ENCODE assay signal across 1 cellular context in the genomic region with DNA sequence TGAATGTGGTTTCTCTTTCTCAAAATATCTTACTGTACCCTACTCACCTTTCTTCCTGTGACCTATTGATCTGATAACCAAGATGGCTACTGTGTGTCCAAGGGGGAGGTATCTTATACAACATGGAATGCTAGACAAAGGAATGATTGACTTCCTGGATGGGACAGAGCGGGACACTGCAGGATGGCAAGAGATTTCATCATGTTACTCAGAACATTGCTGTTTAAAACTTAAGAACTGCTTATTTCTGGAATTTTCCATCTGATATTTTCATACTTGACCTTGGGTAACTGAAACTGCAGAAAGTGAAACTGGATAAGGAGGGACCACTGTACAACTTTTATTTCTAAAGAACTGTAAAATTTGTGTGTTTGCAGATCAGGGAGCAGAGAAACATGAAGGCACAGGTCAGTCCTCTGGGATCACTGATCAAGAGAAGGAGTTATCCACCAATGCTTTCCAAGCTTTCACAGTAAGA.
A peak's percentile ranks its signal among the peaks of the same experiment; 100 is the strongest.
TF ChIP-seq lines count a peak whose summit lies in the region.

No MANE protein-coding gene starts in this region.

TF ChIP-seq in K562, 482 proteins besides CTCF, POLR2A, EP300 and RAD21 (continued from another document and continues in another):
- TF ChIP-seq YY1 (IDR thresholded peaks at IDR 0.05; ENCODE audit: borderline replicate concordance in 1 of 3, control insufficient read depth in 1 of 3, extremely low read depth in 1 of 3, insufficient read depth in 3 of 3, insufficient read length in 1 of 3, insufficient replicate concordance in 2 of 3, low read depth in 1 of 3, low read length in 2 of 3): peak in 1 of 3 experiments; percentile 55
- TF ChIP-seq ZSCAN29 (IDR thresholded peaks at IDR 0.05): no peak
- TF ChIP-seq NCOA6 (IDR thresholded peaks at IDR 0.05): no peak
- TF ChIP-seq ZNF717 (CRISPR knock-in tag; IDR thresholded peaks at IDR 0.05): no peak
- TF ChIP-seq ZNF639 (CRISPR knock-in tag; conservative IDR thresholded peaks at IDR 0.05 in 1 of 2, IDR thresholded peaks at IDR 0.05 in 1 of 2): no peak
- TF ChIP-seq ZNF174 (CRISPR knock-in tag; IDR thresholded peaks at IDR 0.05): no peak
- no peak for TF ChIP-seq CHD1 (IDR thresholded peaks at IDR 0.05; ENCODE audit: low read length)
- TF ChIP-seq BRD9 (IDR thresholded peaks at IDR 0.05; ENCODE audit: low read depth, partially characterized antibody): peak; percentile 20
- no peak for TF ChIP-seq SIN3B (IDR thresholded peaks at IDR 0.05; ENCODE audit: low read depth)
- no peak for TF ChIP-seq MEIS2 (IDR thresholded peaks at IDR 0.05; ENCODE audit: partially characterized antibody)
- TF ChIP-seq TAL1 (IDR thresholded peaks at IDR 0.05): no peak
- TF ChIP-seq ZNF79 (CRISPR knock-in tag; IDR thresholded peaks at IDR 0.05; ENCODE audit: low read depth): no peak
- TF ChIP-seq IRF9 (tag; IDR thresholded peaks at IDR 0.05): no peak
- TF ChIP-seq SMARCA4 (IDR thresholded peaks at IDR 0.05): no peak; the same call in 1 of the 2 replicates
- no peak for TF ChIP-seq ZNF785 (CRISPR knock-in tag; IDR thresholded peaks at IDR 0.05)
- no peak for TF ChIP-seq ETS1 (conservative IDR thresholded peaks at IDR 0.05; ENCODE audit: control insufficient read depth, low read depth, low read length)
- no peak for TF ChIP-seq NR4A1 (CRISPR knock-in tag; IDR thresholded peaks at IDR 0.05)
- TF ChIP-seq NR4A1 (tag; IDR thresholded peaks at IDR 0.05): peak; percentile 77
- no peak for TF ChIP-seq ZBTB26 (CRISPR knock-in tag; IDR thresholded peaks at IDR 0.05)
- TF ChIP-seq SREBF2 (CRISPR knock-in tag; IDR thresholded peaks at IDR 0.05): no peak
- no peak for TF ChIP-seq SLC30A9 (CRISPR knock-in tag; IDR thresholded peaks at IDR 0.05)
- TF ChIP-seq, protein P1, sequence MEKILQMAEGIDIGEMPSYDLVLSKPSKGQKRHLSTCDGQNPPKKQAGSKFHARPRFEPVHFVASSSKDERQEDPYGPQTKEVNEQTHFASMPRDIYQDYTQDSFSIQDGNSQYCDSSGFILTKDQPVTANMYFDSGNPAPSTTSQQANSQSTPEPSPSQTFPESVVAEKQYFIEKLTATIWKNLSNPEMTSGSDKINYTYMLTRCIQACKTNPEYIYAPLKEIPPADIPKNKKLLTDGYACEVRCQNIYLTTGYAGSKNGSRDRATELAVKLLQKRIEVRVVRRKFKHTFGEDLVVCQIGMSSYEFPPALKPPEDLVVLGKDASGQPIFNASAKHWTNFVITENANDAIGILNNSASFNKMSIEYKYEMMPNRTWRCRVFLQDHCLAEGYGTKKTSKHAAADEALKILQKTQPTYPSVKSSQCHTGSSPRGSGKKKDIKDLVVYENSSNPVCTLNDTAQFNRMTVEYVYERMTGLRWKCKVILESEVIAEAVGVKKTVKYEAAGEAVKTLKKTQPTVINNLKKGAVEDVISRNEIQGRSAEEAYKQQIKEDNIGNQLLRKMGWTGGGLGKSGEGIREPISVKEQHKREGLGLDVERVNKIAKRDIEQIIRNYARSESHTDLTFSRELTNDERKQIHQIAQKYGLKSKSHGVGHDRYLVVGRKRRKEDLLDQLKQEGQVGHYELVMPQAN (IDR thresholded peaks at IDR 0.05; ENCODE audit: borderline replicate concordance): no peak
- TF ChIP-seq RFX7 (CRISPR knock-in tag; IDR thresholded peaks at IDR 0.05): no peak
- TF ChIP-seq PHF20 (IDR thresholded peaks at IDR 0.05; ENCODE audit: partially characterized antibody): no peak
- no peak for TF ChIP-seq PHB2 (IDR thresholded peaks at IDR 0.05; ENCODE audit: low read depth)
- TF ChIP-seq, protein P2, sequence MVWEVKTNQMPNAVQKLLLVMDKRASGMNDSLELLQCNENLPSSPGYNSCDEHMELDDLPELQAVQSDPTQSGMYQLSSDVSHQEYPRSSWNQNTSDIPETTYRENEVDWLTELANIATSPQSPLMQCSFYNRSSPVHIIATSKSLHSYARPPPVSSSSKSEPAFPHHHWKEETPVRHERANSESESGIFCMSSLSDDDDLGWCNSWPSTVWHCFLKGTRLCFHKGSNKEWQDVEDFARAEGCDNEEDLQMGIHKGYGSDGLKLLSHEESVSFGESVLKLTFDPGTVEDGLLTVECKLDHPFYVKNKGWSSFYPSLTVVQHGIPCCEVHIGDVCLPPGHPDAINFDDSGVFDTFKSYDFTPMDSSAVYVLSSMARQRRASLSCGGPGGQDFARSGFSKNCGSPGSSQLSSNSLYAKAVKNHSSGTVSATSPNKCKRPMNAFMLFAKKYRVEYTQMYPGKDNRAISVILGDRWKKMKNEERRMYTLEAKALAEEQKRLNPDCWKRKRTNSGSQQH (CRISPR knock-in tag; IDR thresholded peaks at IDR 0.05): no peak
- TF ChIP-seq ZKSCAN3 (CRISPR knock-in tag; IDR thresholded peaks at IDR 0.05): no peak
- TF ChIP-seq ZBTB12 (CRISPR knock-in tag; IDR thresholded peaks at IDR 0.05): no peak
- TF ChIP-seq, protein P3, sequence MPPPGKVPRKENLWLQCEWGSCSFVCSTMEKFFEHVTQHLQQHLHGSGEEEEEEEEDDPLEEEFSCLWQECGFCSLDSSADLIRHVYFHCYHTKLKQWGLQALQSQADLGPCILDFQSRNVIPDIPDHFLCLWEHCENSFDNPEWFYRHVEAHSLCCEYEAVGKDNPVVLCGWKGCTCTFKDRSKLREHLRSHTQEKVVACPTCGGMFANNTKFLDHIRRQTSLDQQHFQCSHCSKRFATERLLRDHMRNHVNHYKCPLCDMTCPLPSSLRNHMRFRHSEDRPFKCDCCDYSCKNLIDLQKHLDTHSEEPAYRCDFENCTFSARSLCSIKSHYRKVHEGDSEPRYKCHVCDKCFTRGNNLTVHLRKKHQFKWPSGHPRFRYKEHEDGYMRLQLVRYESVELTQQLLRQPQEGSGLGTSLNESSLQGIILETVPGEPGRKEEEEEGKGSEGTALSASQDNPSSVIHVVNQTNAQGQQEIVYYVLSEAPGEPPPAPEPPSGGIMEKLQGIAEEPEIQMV (tag; conservative IDR thresholded peaks at IDR 0.05; ENCODE audit: low read depth): peak; percentile 37; the same call in 1 of the 2 replicates
- TF ChIP-seq, protein P4, sequence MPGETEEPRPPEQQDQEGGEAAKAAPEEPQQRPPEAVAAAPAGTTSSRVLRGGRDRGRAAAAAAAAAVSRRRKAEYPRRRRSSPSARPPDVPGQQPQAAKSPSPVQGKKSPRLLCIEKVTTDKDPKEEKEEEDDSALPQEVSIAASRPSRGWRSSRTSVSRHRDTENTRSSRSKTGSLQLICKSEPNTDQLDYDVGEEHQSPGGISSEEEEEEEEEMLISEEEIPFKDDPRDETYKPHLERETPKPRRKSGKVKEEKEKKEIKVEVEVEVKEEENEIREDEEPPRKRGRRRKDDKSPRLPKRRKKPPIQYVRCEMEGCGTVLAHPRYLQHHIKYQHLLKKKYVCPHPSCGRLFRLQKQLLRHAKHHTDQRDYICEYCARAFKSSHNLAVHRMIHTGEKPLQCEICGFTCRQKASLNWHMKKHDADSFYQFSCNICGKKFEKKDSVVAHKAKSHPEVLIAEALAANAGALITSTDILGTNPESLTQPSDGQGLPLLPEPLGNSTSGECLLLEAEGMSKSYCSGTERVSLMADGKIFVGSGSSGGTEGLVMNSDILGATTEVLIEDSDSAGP (CRISPR knock-in tag; IDR thresholded peaks at IDR 0.05): no peak
- no peak for TF ChIP-seq ZNF280A (IDR thresholded peaks at IDR 0.05; ENCODE audit: low read depth, partially characterized antibody)
- no peak for TF ChIP-seq ZSCAN32 (CRISPR knock-in tag; IDR thresholded peaks at IDR 0.05)
- no peak for TF ChIP-seq ZNF655 (CRISPR knock-in tag; IDR thresholded peaks at IDR 0.05)
- no peak for TF ChIP-seq RFX5 (IDR thresholded peaks at IDR 0.05; ENCODE audit: low read depth, low read length)
- no peak for TF ChIP-seq POLR2G (IDR thresholded peaks at IDR 0.05; ENCODE audit: low read depth, low read length)
- no peak for TF ChIP-seq RBM25 (IDR thresholded peaks at IDR 0.05; ENCODE audit: low read depth, low read length, severe bottlenecking)
- TF ChIP-seq VEZF1 (CRISPR knock-in tag; IDR thresholded peaks at IDR 0.05): no peak
- peak; percentile 50; the same call in 1 of the 2 replicates for TF ChIP-seq ZEB2 (IDR thresholded peaks at IDR 0.05)
- no peak for TF ChIP-seq HDGF (IDR thresholded peaks at IDR 0.05)
- no peak for TF ChIP-seq ZNF282 (CRISPR knock-in tag; IDR thresholded peaks at IDR 0.05)
- TF ChIP-seq, protein P5, sequence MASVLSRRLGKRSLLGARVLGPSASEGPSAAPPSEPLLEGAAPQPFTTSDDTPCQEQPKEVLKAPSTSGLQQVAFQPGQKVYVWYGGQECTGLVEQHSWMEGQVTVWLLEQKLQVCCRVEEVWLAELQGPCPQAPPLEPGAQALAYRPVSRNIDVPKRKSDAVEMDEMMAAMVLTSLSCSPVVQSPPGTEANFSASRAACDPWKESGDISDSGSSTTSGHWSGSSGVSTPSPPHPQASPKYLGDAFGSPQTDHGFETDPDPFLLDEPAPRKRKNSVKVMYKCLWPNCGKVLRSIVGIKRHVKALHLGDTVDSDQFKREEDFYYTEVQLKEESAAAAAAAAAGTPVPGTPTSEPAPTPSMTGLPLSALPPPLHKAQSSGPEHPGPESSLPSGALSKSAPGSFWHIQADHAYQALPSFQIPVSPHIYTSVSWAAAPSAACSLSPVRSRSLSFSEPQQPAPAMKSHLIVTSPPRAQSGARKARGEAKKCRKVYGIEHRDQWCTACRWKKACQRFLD (CRISPR knock-in tag; IDR thresholded peaks at IDR 0.05): peak; percentile 74; the same call in 1 of the 2 replicates
